5 cellular contexts compared by ENCODE assay signal in the genomic region with DNA sequence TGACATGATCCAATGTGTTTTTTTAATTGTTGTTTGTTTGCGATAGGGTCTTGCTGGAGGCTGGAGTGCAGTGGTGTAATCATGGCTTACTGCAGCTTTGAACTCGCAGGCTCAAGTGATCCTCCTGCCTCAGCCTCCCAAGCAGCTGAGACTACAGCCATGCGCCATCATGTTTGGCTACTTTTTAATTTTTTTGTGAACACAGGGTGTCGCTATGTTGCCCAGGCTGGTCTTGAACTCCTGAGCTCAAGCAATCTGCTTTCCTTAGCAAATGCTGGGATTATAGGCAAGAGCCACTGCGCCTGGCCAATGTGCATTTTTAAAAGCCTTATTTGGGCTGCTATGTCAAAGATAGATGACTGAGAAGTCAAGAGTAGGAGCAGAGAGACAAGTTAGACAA.
"Had no signal": no experiment of that assay in that cellular context is flagged by ENCODE, and none has a peak within 500 bp of the region (broad histone marks: within the 10 kb centered on the region; RNA-seq: fewer than 3 reads in every experiment).

No MANE protein-coding gene starts in this region.

- H3K27ac Mint-ChIP-seq: GM23338, H9 had no signal

- H3K4me3 Mint-ChIP-seq: GM23338, H9 had no signal

- H3K4me2 ChIP-seq: GM23338 had no signal

- H3K9me3 Mint-ChIP-seq: H9 had no signal

- H3K4me3 ChIP-seq: GM23338 had no signal

- DNase-seq: H9, HCEC 1CT, IMR-90, KG1 had no signal

- H2AFZ ChIP-seq: GM23338 had no signal

- H3K4me1 Mint-ChIP-seq: GM23338, H9 had no signal
